11 cellular contexts compared by ENCODE assay signal in genomic region chrX:103330601-103331397, GRCh38.
DNase-seq lines count a peak whose midpoint lies in the region; ATAC-seq and FAIRE-seq lines count a peak whose summit lies in the region.
"Had no signal": no experiment of that assay in that cellular context is flagged by ENCODE, and none has a peak within 500 bp of the region (broad histone marks: within the 10 kb centered on the region; RNA-seq: fewer than 3 reads in every experiment).

No MANE protein-coding gene starts in this region.

- no CpG with 5 or more reads among the region's 23 CpGs for WGBS in iPS DF 6.9 (ENCODE audit: insufficient coverage, insufficient read length)

- no peaks in the 10 kb centered on the region for H3K9me3 ChIP-seq in iPS DF 6.9 (ENCODE audit: control insufficient read depth, insufficient read depth, low read length)

- DNase-seq in EH (ENCODE audit: low read depth) = peak; percentile 1
- DNase-seq in astrocyte of the hippocampus (ENCODE audit: low read depth, low spot score) = peak; percentile 44
- DNase-seq in iPS DF 6.9 (ENCODE audit: low read depth, low spot score) = no peak
- no peak for DNase-seq in GM19239 (ENCODE audit: insufficient read length, low spot score)
- DNase-seq in COLO829 (ENCODE audit: low spot score) = no peak
- DNase-seq: effector CD8-positive, alpha-beta T cell; naive B cell; SHP77 had no signal

- H3K4me1 ChIP-seq in iPS DF 6.9 (ENCODE audit: control insufficient read depth, insufficient read depth, low read length) = no peaks in the 10 kb centered on the region
- H3K4me1 ChIP-seq in rectal smooth muscle tissue (ENCODE audit: control insufficient read depth, insufficient read depth, low read length) = no peaks in the 10 kb centered on the region

- H3K36me3 ChIP-seq in iPS DF 6.9 (ENCODE audit: control insufficient read depth, insufficient read depth, low read length) (no peaks in the 10 kb centered on the region), rectal smooth muscle tissue (ENCODE audit: control insufficient read depth, insufficient read depth, low read length) (no peaks in the 10 kb centered on the region)

- ATAC-seq in GM19455 (IDR thresholded peaks at IDR 0.05; ENCODE audit: unreplicated experiment) (no peak), GM18870 (IDR thresholded peaks at IDR 0.05; ENCODE audit: unreplicated experiment) (no peak)

- no peak overlapping the region for H3K9ac ChIP-seq in rectal smooth muscle tissue (ENCODE audit: low read length)

- no peaks in the 10 kb centered on the region for H3K27me3 ChIP-seq in iPS DF 6.9 (ENCODE audit: control insufficient read depth, insufficient read depth, low read length)
- peaks cover 5% of the 10 kb centered on the region for H3K27me3 ChIP-seq in rectal smooth muscle tissue (ENCODE audit: control insufficient read depth, insufficient read depth, low read length)

- FAIRE-seq in GM19239 (lab: Jason Lieb, UNC) = no peak

- H3K4me3 ChIP-seq in iPS DF 6.9 (ENCODE audit: low read length) (peak overlapping the region; percentile 25; the same call in 1 of the 2 replicates), rectal smooth muscle tissue (ENCODE audit: low read length) (peak overlapping the region; percentile 29)

- H3K27ac ChIP-seq in iPS DF 6.9 (ENCODE audit: low read length) (no peak overlapping the region), rectal smooth muscle tissue (ENCODE audit: low read depth, low read length) (no peak overlapping the region)

Comparison
In these comparisons a context has a peak if more than half of its experiments do, and no peak if none do; other contexts are left out.
1. DNase-seq: peak in EH (single experiment) and astrocyte of the hippocampus (single experiment); none in iPS DF 6.9 (single experiment), GM19239 (single experiment) and COLO829 (single experiment).